23 cellular contexts compared by ENCODE assay signal in genomic region chr7:29013062-29013461, GRCh38. TPM values are rescaled to one million over a fixed set of nuclear protein-coding genes. Genes with fewer than 3 reads are reported as not detected.
"Had no signal": no experiment of that assay in that cellular context is flagged by ENCODE, and none has a peak within 500 bp of the region (broad histone marks: within the 10 kb centered on the region; RNA-seq: fewer than 3 reads in every experiment).

No MANE protein-coding gene starts in this region.

- H3K9ac ChIP-seq: parathyroid adenoma had no signal

- H3K27ac Mint-ChIP-seq: memory B cell; natural killer cell; progenitor cell of endocrine pancreas; stimulated activated naive CD8-positive, alpha-beta T cell treated with anti-CD3 and anti-CD28 coated beads, Interleukin-15, amount 100 ng/mL, for 72 hours had no signal

- H3K4me1 Mint-ChIP-seq: memory B cell; natural killer cell; stimulated activated naive CD8-positive, alpha-beta T cell treated with anti-CD3 and anti-CD28 coated beads, Interleukin-15, amount 100 ng/mL, for 72 hours had no signal

- H3K4me3 ChIP-seq: dorsolateral prefrontal cortex, left lung, lung, sigmoid colon, suprapubic skin, transverse colon, upper lobe of right lung, vagina had no signal

- H3K9me3 ChIP-seq: left lung, sigmoid colon, suprapubic skin, transverse colon, upper lobe of right lung, vagina had no signal

- H3K27me3 ChIP-seq: dorsolateral prefrontal cortex, left lung, sigmoid colon, suprapubic skin, transverse colon, upper lobe of right lung, vagina had no signal

- H3K36me3 ChIP-seq: left lung, sigmoid colon, suprapubic skin, transverse colon, upper lobe of right lung, vagina had no signal

- H3K4me1 ChIP-seq: left lung, parathyroid adenoma, sigmoid colon, suprapubic skin, upper lobe of right lung had no signal

- H2AFZ ChIP-seq: parathyroid adenoma had no signal

- H3K9me3 Mint-ChIP-seq: memory B cell; natural killer cell; neural crest cell; stimulated activated naive CD8-positive, alpha-beta T cell treated with anti-CD3 and anti-CD28 coated beads, Interleukin-15, amount 100 ng/mL, for 72 hours had no signal

- H3K27ac ChIP-seq: dorsolateral prefrontal cortex, epithelial cell of prostate, left lung, parathyroid adenoma, sigmoid colon, suprapubic skin, transverse colon, upper lobe of right lung, vagina had no signal

- H3K27me3 Mint-ChIP-seq: progenitor cell of endocrine pancreas had no signal

- H3K79me2 ChIP-seq: parathyroid adenoma had no signal

- ATAC-seq: esophagus mucosa; left lung; stimulated activated naive CD8-positive, alpha-beta T cell treated with anti-CD3 and anti-CD28 coated beads, Interleukin-15, amount 100 ng/mL, for 72 hours; upper lobe of right lung had no signal

- DNase-seq: central memory CD4-positive, alpha-beta T cell; dorsolateral prefrontal cortex; effector CD4-positive, alpha-beta T cell; head of caudate nucleus; hippocampal formation; left cardiac atrium; left lung; natural killer cell; sigmoid colon; stimulated activated naive CD4-positive, alpha-beta T cell; stimulated activated naive CD8-positive, alpha-beta T cell treated with anti-CD3 and anti-CD28 coated beads, Interleukin-15, amount 100 ng/mL, for 72 hours; transverse colon; upper lobe of right lung had no signal

- H3K36me3 Mint-ChIP-seq: memory B cell, natural killer cell had no signal

- H3K4me3 Mint-ChIP-seq: memory B cell; natural killer cell; neural crest cell; stimulated activated naive CD8-positive, alpha-beta T cell treated with anti-CD3 and anti-CD28 coated beads, Interleukin-15, amount 100 ng/mL, for 72 hours had no signal

RNA-seq across cellular contexts. Expression of gene TRIL, which starts 54.9 kb away (rescaled TPM):
- total RNA-seq: mononuclear cell had no signal
